Comparison of ENCODE assay signal across 15 cellular contexts in the genomic region with DNA sequence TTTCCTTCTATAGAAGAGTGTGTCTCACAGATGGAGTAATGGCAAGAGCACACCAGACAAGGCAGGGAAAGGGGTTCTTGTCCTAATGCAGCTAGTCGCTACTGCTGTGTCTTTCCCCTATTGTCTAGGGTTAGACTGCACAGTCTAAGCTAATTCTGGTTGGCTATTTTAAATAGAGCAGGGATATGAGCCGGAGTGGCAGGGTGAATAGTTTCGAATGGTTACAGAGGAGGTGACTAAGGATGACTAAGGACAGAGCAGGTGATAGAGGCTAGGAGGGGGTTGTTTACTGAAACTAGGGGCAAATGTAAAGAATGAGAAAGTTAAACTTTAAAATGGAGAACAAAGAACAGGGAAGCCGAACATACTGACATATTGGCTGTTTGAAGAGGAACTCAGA.
"Had no signal": no experiment of that assay in that cellular context is flagged by ENCODE, and none has a peak within 500 bp of the region (broad histone marks: within the 10 kb centered on the region; RNA-seq: fewer than 3 reads in every experiment).

No MANE protein-coding gene starts in this region.

- ATAC-seq: gastroesophageal sphincter; left lung; stimulated activated naive CD8-positive, alpha-beta T cell treated with anti-CD3 and anti-CD28 coated beads, Interleukin-15, Interleukin-2, amounts not matched to agents 100 U/mL and 50 U/mL, for 24 hours had no signal

- H3K27ac ChIP-seq: brain microvascular endothelial cell, epithelial cell of prostate, gastroesophageal sphincter, left lung, transverse colon had no signal

- H3K9me3 ChIP-seq: gastroesophageal sphincter, left lung, transverse colon had no signal

- H3K36me3 ChIP-seq: brain microvascular endothelial cell, gastroesophageal sphincter, left lung, transverse colon had no signal

- H3K4me3 ChIP-seq: gastroesophageal sphincter, left lung, transverse colon had no signal

- H3K4me1 ChIP-seq: gastroesophageal sphincter, left lung, transverse colon had no signal

- H3K27me3 ChIP-seq: brain microvascular endothelial cell, gastroesophageal sphincter, left lung, transverse colon had no signal

- DNase-seq: activated CD4-positive, alpha-beta T cell treated with anti-CD3 and anti-CD28 coated beads, Interleukin-2, amount 50 U/mL, for 1 hour; activated CD8-positive, alpha-beta memory T cell treated with anti-CD3 and anti-CD28 coated beads for 24 hours; activated naive CD4-positive, alpha-beta T cell; activated naive CD8-positive, alpha-beta T cell treated with anti-CD3 and anti-CD28 coated beads, Interleukin-2, amount 10 ng/mL, durations not matched to agents 7 days and 5 days; anterior cingulate cortex; brain microvascular endothelial cell; effector memory CD4-positive, alpha-beta T cell; left lung; naive B cell; stimulated activated CD4-positive, alpha-beta T cell treated with anti-CD3 and anti-CD28 coated beads, Interleukin-15, amount 100 ng/mL, for 24 hours; stimulated activated CD4-positive, alpha-beta T cell treated with anti-CD3 and anti-CD28 coated beads, Interleukin-4, amount 100 ng/mL, for 1 hour; stimulated activated naive CD8-positive, alpha-beta T cell treated with anti-CD3 and anti-CD28 coated beads, Interleukin-15, Interleukin-2, amounts not matched to agents 100 U/mL and 50 U/mL, for 24 hours; transverse colon had no signal
